8 cellular contexts compared by ENCODE assay signal in genomic region chr12:95942532-95943230, GRCh38. TPM values are rescaled to one million over a fixed set of nuclear protein-coding genes. Genes with fewer than 3 reads are reported as not detected.
DNase-seq lines count a peak whose midpoint lies in the region; ATAC-seq, FAIRE-seq and TF ChIP-seq lines count a peak whose summit lies in the region.

CCDC38 (minus strand) TSS chr12:95942614; CDS start chr12:95936509, 6,105 bp downstream.

- peak within 1 kb of the TSS; percentile 69 to 73 for H3K9ac ChIP-seq in kidney (ENCODE audit: low read length in 2 of 2)

- POLR2A ChIA-PET in AG04449 (lab: Yijun Ruan, JAX) (no interaction called here), activated B cell treated with CpG ODN at 0.5 μM for 24 hours (lab: Charles Lee) (interaction anchor here (0.7 to 1.7 kb wide), 12 partner anchors 8 to 939 kb away, joined by 3 to 7 read pairs (median 3); partner anchors contain the start of genes CDK17, METAP2, NDUFA12 and SNRPF)

- FAIRE-seq in kidney (lab: Jason Lieb, UNC): no peak

- no peak for TF ChIP-seq CTCF in AG04449 (IDR thresholded peaks at IDR 0.05; ENCODE audit: insufficient read depth, low read length, missing control alignments)
- TF ChIP-seq CTCF in activated B cell treated with CpG ODN at 0.5 μM for 24 hours (IDR thresholded peaks at IDR 0.05): no peak
- no peak for TF ChIP-seq CTCF in kidney (IDR thresholded peaks at IDR 0.05; ENCODE audit: borderline replicate concordance, extremely low read depth, insufficient read depth)

- peak within 1 kb of the TSS; percentile 32 to 76 for H3K27ac ChIP-seq in kidney (ENCODE audit: low read depth in 2 of 2, low read length in 2 of 2)

- peaks cover 0 to 5% of the 10 kb centered on the region in 2 donors for H3K4me1 ChIP-seq in kidney (ENCODE audit: control insufficient read depth in 1 of 2, insufficient read depth in 1 of 2, low read depth in 1 of 2, low read length in 2 of 2)

- no peaks in the 10 kb centered on the region for H3K36me3 Mint-ChIP-seq in activated B cell treated with CpG ODN at 0.5 μM for 24 hours (ENCODE audit: low read depth)

- no peaks in the 10 kb centered on the region for H3K9me3 ChIP-seq in kidney (ENCODE audit: control insufficient read depth in 1 of 2, low read length in 2 of 2)

- CTCF ChIA-PET in AG04449 (lab: Yijun Ruan, JAX) (interaction anchor here (1.0 to 5.3 kb wide), 8 partner anchors 10 to 574 kb away, joined by 3 to 37 read pairs (median 4); no protein-coding TSS in a partner anchor), activated B cell treated with CpG ODN at 0.5 μM for 24 hours (lab: Charles Lee) (interaction anchor here (1.9 kb wide), 1 partner anchor 25 kb away, joined by 7 read pairs; no protein-coding TSS in a partner anchor)

- H3K4me3 ChIP-seq in AG04449 (ENCODE audit: low read depth, low read length) (peak within 1 kb of the TSS; percentile 71), kidney (ENCODE audit: low read length in 2 of 2) (peak within 1 kb of the TSS; percentile 86 to 92)

- H3K4me1 Mint-ChIP-seq in activated B cell treated with CpG ODN at 0.5 μM for 24 hours: peaks cover 10% of the 10 kb centered on the region

- peak within 1 kb of the TSS; percentile 90 for H3K4me3 Mint-ChIP-seq in activated B cell treated with CpG ODN at 0.5 μM for 24 hours

- DNase-seq in AG04449 (ENCODE audit: low read depth, low spot score): no peak
- peak; percentile 73 for DNase-seq in NCI-H2196 treated with DMSO at 0.1 percent for 48 hours (lab: John Stamatoyannopoulos, UW; ENCODE audit: unreplicated experiment)
- peak; percentile 67 for DNase-seq in activated B cell treated with CpG ODN at 0.5 μM for 24 hours
- peak; percentile 80 for DNase-seq in central memory CD4-positive, alpha-beta T cell
- DNase-seq in kidney: peak; percentile 86
- DNase-seq in stimulated activated CD4-positive, alpha-beta T cell treated with anti-CD3 and anti-CD28 coated beads, Interleukin-15, amount 100 ng/mL, for 48 hours (ENCODE audit: low read depth in 2 of 2): peak; percentile 70 to 83

- H3K36me3 ChIP-seq in kidney (ENCODE audit: control insufficient read depth in 1 of 2, insufficient read depth in 2 of 2, low read length in 2 of 2): no peaks in the 10 kb centered on the region

- no peaks in the 10 kb centered on the region for H3K9me3 Mint-ChIP-seq in activated B cell treated with CpG ODN at 0.5 μM for 24 hours

- H3K27ac Mint-ChIP-seq in activated B cell treated with CpG ODN at 0.5 μM for 24 hours: peak within 1 kb of the TSS; percentile 83

- intact Hi-C loops in activated B cell treated with CpG ODN at 0.5 μM for 24 hours (cut with micrococcal nuclease) (loop anchor here (1.0 to 2.0 kb wide), 7 partner anchors 9 to 458 kb away; partner anchors contain the start of genes CDK17, LTA4H and SNRPF), kidney (cut with DNase I) (no loop called here)

- H3K27me3 Mint-ChIP-seq in activated B cell treated with CpG ODN at 0.5 μM for 24 hours: no peaks in the 10 kb centered on the region

- ATAC-seq in GM18873 (IDR thresholded peaks at IDR 0.05; ENCODE audit: low FRiP score, unreplicated experiment): peak; percentile 95
- ATAC-seq in HG03103 (IDR thresholded peaks at IDR 0.05; ENCODE audit: low read depth, unreplicated experiment): peak; percentile 97
- ATAC-seq in activated B cell treated with CpG ODN at 0.5 μM for 24 hours (ENCODE audit: low read depth): peak; percentile 92

RNA-seq across cellular contexts. Expression of gene CCDC38, which starts in this region (rescaled TPM):
- total RNA-seq in activated B cell treated with CpG ODN at 0.5 μM for 24 hours (0.09 and 0.42 TPM in 2 replicates), kidney (0.31 TPM)
- not detected for polyA plus RNA-seq in kidney (ENCODE audit: insufficient read depth, low read depth, low replicate concordance)

Comparison
In these comparisons a context has a peak if more than half of its experiments do, and no peak if none do; other contexts are left out.
1. Peak in DNase-seq and ATAC-seq in activated B cell treated with CpG ODN at 0.5 μM for 24 hours; RNA of the gene not detected or under 1 TPM.
2. Peak in DNase-seq, H3K4me3 ChIP-seq, H3K27ac ChIP-seq and H3K9ac ChIP-seq in kidney; RNA of the gene not detected or under 1 TPM.